In genomic region chr14:102474934-102475333, GRCh38 we compare ENCODE assay signal across 11 cellular contexts. TPM values are rescaled to one million over a fixed set of nuclear protein-coding genes. Genes with fewer than 3 reads are reported as not detected.
DNase-seq lines count a peak whose midpoint lies in the region; ATAC-seq and TF ChIP-seq lines count a peak whose summit lies in the region.
"Had no signal": no experiment of that assay in that cellular context is flagged by ENCODE, and none has a peak within 500 bp of the region (broad histone marks: within the 10 kb centered on the region; RNA-seq: fewer than 3 reads in every experiment).

No MANE protein-coding gene starts in this region.

- H3K4me1 ChIP-seq in rectal smooth muscle tissue (ENCODE audit: control insufficient read depth, insufficient read depth, low read length) (peaks cover 2% of the 10 kb centered on the region), vagina (peaks cover 6% of the 10 kb centered on the region)

- TF ChIP-seq POLR2A in vagina (IDR thresholded peaks at IDR 0.05), result no peak

- H3K36me3 ChIP-seq in rectal smooth muscle tissue (ENCODE audit: control insufficient read depth, insufficient read depth, low read length), result no peaks in the 10 kb centered on the region
- no peaks in the 10 kb centered on the region for H3K36me3 ChIP-seq in vagina

- H3K27ac Mint-ChIP-seq in osteocyte (ENCODE audit: unreplicated experiment), result no peak overlapping the region
- H3K27ac Mint-ChIP-seq: activated T-helper 17 cell treated with anti-CD3 and anti-CD28 coated beads, Interleukin-2, amount 50 U/mL, for 72 hours had no signal

- no peaks in the 10 kb centered on the region for H3K9me3 ChIP-seq in vagina

- intact Hi-C loops in left cardiac atrium (cut with DNase I), result no loop called here
- intact Hi-C loops in vagina (cut with DNase I), result no loop called here

- H3K27me3 ChIP-seq in rectal smooth muscle tissue (ENCODE audit: control insufficient read depth, insufficient read depth, low read length) (no peaks in the 10 kb centered on the region), vagina (no peaks in the 10 kb centered on the region)

- H3K4me1 Mint-ChIP-seq in osteocyte (ENCODE audit: unreplicated experiment), result no peaks in the 10 kb centered on the region
- H3K4me1 Mint-ChIP-seq: activated T-helper 17 cell treated with anti-CD3 and anti-CD28 coated beads, Interleukin-2, amount 50 U/mL, for 72 hours had no signal

- DNase-seq in DMS79 treated with DMSO at 0.1 percent for 48 hours (lab: John Stamatoyannopoulos, UW) (peak; percentile 94), SHP77 treated with DMSO at 0.1 percent for 48 hours (lab: John Stamatoyannopoulos, UW) (peak; percentile 3), left cardiac atrium (peak; percentile 85), vagina (ENCODE audit: extremely low spot score in 2 of 2) (no peak), dedifferentiated amniotic fluid mesenchymal stem cell (ENCODE audit: extremely low spot score) (no peak), osteocyte (ENCODE audit: extremely low spot score, unreplicated experiment) (no peak)
- DNase-seq: activated CD4-positive, CD25-positive, alpha-beta regulatory T cell; stimulated activated naive CD4-positive, alpha-beta T cell treated with Interleukin-2 at 50 U/mL for 16 hours had no signal

- H3K4me3 ChIP-seq in rectal smooth muscle tissue (ENCODE audit: low read length) (no peak overlapping the region), vagina (no peak overlapping the region)

- H3K9ac ChIP-seq in rectal smooth muscle tissue (ENCODE audit: low read length), result no peak overlapping the region

- TF ChIP-seq CTCF in vagina (IDR thresholded peaks at IDR 0.05) (no peak), osteocyte (IDR thresholded peaks at IDR 0.05) (no peak)

- H3K4me3 Mint-ChIP-seq in osteocyte (ENCODE audit: unreplicated experiment), result no peak overlapping the region
- H3K4me3 Mint-ChIP-seq: activated T-helper 17 cell treated with anti-CD3 and anti-CD28 coated beads, Interleukin-2, amount 50 U/mL, for 72 hours had no signal

- peak; percentile 94 to 95 for ATAC-seq in left cardiac atrium
- no peak for ATAC-seq in GM21576 (IDR thresholded peaks at IDR 0.05; ENCODE audit: unreplicated experiment)
- ATAC-seq: activated T-helper 17 cell treated with anti-CD3 and anti-CD28 coated beads, Interleukin-2, amount 50 U/mL, for 72 hours had no signal

- H3K36me3 Mint-ChIP-seq in osteocyte (ENCODE audit: unreplicated experiment), result peaks cover 21% of the 10 kb centered on the region

- no peaks in the 10 kb centered on the region for H3K9me3 Mint-ChIP-seq in osteocyte (ENCODE audit: unreplicated experiment)
- H3K9me3 Mint-ChIP-seq: activated T-helper 17 cell treated with anti-CD3 and anti-CD28 coated beads, Interleukin-2, amount 50 U/mL, for 72 hours had no signal

- H3K27ac ChIP-seq in rectal smooth muscle tissue (ENCODE audit: low read depth, low read length) (peak overlapping the region; percentile 19), vagina (no peak overlapping the region)

- no peaks in the 10 kb centered on the region for H3K27me3 Mint-ChIP-seq in osteocyte (ENCODE audit: unreplicated experiment)
- H3K27me3 Mint-ChIP-seq: activated T-helper 17 cell treated with anti-CD3 and anti-CD28 coated beads, Interleukin-2, amount 50 U/mL, for 72 hours had no signal

RNA-seq across cellular contexts. Expression of gene ANKRD9, which starts 34.6 kb away (rescaled TPM):
- total RNA-seq in left cardiac atrium (100 to 1,000 TPM in 1 of 2 donors, 10 to 100 TPM in 1; 97.0 to 160 TPM), vagina (34.6 TPM), osteocyte (12.6 and 13.6 TPM in 2 replicates)

Comparison
In these comparisons a context has a peak if more than half of its experiments do, and no peak if none do; other contexts are left out.
1. DNase-seq: peak in DMS79 treated with DMSO at 0.1 percent for 48 hours (single experiment), SHP77 treated with DMSO at 0.1 percent for 48 hours (single experiment) and left cardiac atrium (single experiment); none in vagina (0 of 2), dedifferentiated amniotic fluid mesenchymal stem cell (single experiment) and osteocyte (single experiment).